Comparison of ENCODE assay signal across 8 cellular contexts in genomic region chr6:156886409-156886808, GRCh38.
DNase-seq lines count a peak whose midpoint lies in the region; ATAC-seq and TF ChIP-seq lines count a peak whose summit lies in the region.

No MANE protein-coding gene starts in this region.

- H3K27ac Mint-ChIP-seq in T-helper 17 cell = no peak overlapping the region

- intact Hi-C loops in mucosa of descending colon (cut with DNase I, micrococcal nuclease) = no loop called here

- H3K27me3 Mint-ChIP-seq in T-helper 17 cell = no peaks in the 10 kb centered on the region

- CTCF ChIA-PET in HEK293T (lab: Yijun Ruan, JAX) = no interaction called here

- no peaks in the 10 kb centered on the region for H3K9me3 ChIP-seq in T-helper 17 cell (ENCODE audit: control insufficient read depth, low read length, poor library complexity, severe bottlenecking)
- no peaks in the 10 kb centered on the region for H3K9me3 ChIP-seq in mucosa of descending colon

- DNase-seq in T-helper 17 cell = no peak
- no peak for DNase-seq in mucosa of descending colon
- DNase-seq in pons (ENCODE audit: low spot score) = no peak
- DNase-seq in stimulated activated CD4-positive, alpha-beta T cell treated with anti-CD3 and anti-CD28 coated beads, Interleukin-12 subunit alpha, Interleukin-12 subunit beta, amount 100 ng/mL, for 4 hours = no peak
- no peak for DNase-seq in HEK293T (ENCODE audit: extremely low spot score)
- DNase-seq in activated T-cell treated with anti-CD3 and anti-CD28 coated beads for 4 hours = no peak

- POLR2A ChIA-PET in HEK293T (lab: Yijun Ruan, JAX) = no interaction called here

- peaks cover 8% of the 10 kb centered on the region for H3K4me1 ChIP-seq in mucosa of descending colon (ENCODE audit: low read depth)

- H3K4me3 Mint-ChIP-seq in T-helper 17 cell = no peak overlapping the region

- H3K36me3 Mint-ChIP-seq in T-helper 17 cell (ENCODE audit: low read depth) = no peaks in the 10 kb centered on the region

- no peak overlapping the region for H3K4me3 ChIP-seq in mucosa of descending colon

- no peaks in the 10 kb centered on the region for H3K36me3 ChIP-seq in mucosa of descending colon (ENCODE audit: low read depth)

- peaks cover 55% of the 10 kb centered on the region for H3K4me1 Mint-ChIP-seq in T-helper 17 cell

- no peak for TF ChIP-seq CTCF in mucosa of descending colon (IDR thresholded peaks at IDR 0.05)

- ATAC-seq in GM18867 (IDR thresholded peaks at IDR 0.05; ENCODE audit: unreplicated experiment) = peak; percentile 81
- ATAC-seq in HG02870 (IDR thresholded peaks at IDR 0.05; ENCODE audit: unreplicated experiment) = peak; percentile 77
- ATAC-seq in T-helper 17 cell = peak; percentile 28
- ATAC-seq in mucosa of descending colon = peak; percentile 53

TF ChIP-seq in HEK293T, 16 proteins besides CTCF, POLR2A, EP300 and RAD21:
- TF ChIP-seq HDGF (IDR thresholded peaks at IDR 0.05; ENCODE audit: borderline replicate concordance) (no peak), FOXM1 (IDR thresholded peaks at IDR 0.05; ENCODE audit: borderline replicate concordance) (no peak), ELF4 (IDR thresholded peaks at IDR 0.05) (no peak), SUZ12 (IDR thresholded peaks at IDR 0.05) (no peak), CTBP1 (IDR thresholded peaks at IDR 0.05; ENCODE audit: borderline replicate concordance) (no peak), LEF1 (IDR thresholded peaks at IDR 0.05; ENCODE audit: borderline replicate concordance) (no peak), PKNOX1 (IDR thresholded peaks at IDR 0.05) (no peak), TARDBP (IDR thresholded peaks at IDR 0.05) (no peak), FOXA1 (IDR thresholded peaks at IDR 0.05) (no peak), SP1 (IDR thresholded peaks at IDR 0.05) (no peak), ZNF384 (IDR thresholded peaks at IDR 0.05) (no peak), BHLHE40 (IDR thresholded peaks at IDR 0.05; ENCODE audit: borderline replicate concordance) (no peak)

Comparison
In these comparisons a context has a peak if more than half of its experiments do, and no peak if none do; other contexts are left out.
1. ATAC-seq: peak in every context shown above with its lines; median percentile 81 in GM18867; 77 in HG02870; 53 in mucosa of descending colon; 28 in T-helper 17 cell.